ENCODE assay signal across 8 cellular contexts in genomic region chr14:24006872-24007721, GRCh38. TPM values are rescaled to one million over a fixed set of nuclear protein-coding genes. Genes with fewer than 3 reads are reported as not detected.
DNase-seq lines count a peak whose midpoint lies in the region; ATAC-seq and TF ChIP-seq lines count a peak whose summit lies in the region.
"Not testable (repeated sequence)": the region's sequence is repeated elsewhere in the genome, so short reads cannot be mapped to it uniquely, and the experiment has no call there.

No MANE protein-coding gene starts in this region.

- not testable (repeated sequence) for H3K27me3 Mint-ChIP-seq in activated T-helper 17 cell treated with anti-CD3 and anti-CD28 coated beads, Interleukin-2, amount 50 U/mL, for 72 hours; natural killer cell (ENCODE audit: low read depth in 2 of 2)

- H3K27ac ChIP-seq in HUES64 (ENCODE audit: low read depth, low read length); RWPE2 (ENCODE audit: poor library complexity, severe bottlenecking): not testable (repeated sequence)
- peak overlapping the region in 3 of 4 donors; percentile 44 to 67 (median 56) for H3K27ac ChIP-seq in esophagus squamous epithelium

- H3K36me3 ChIP-seq in HUES64 (ENCODE audit: insufficient read depth, low read length); RWPE2 (ENCODE audit: low read depth); esophagus squamous epithelium: not testable (repeated sequence)

- H3K9me3 Mint-ChIP-seq in activated T-helper 17 cell treated with anti-CD3 and anti-CD28 coated beads, Interleukin-2, amount 50 U/mL, for 72 hours; natural killer cell: not testable (repeated sequence)

- not testable (repeated sequence) for TF ChIP-seq POLR2A in esophagus squamous epithelium (IDR thresholded peaks at IDR 0.05)

- not testable (repeated sequence) for H3K9me3 ChIP-seq in HUES64 (ENCODE audit: insufficient read depth, low read depth, low read length); RWPE2 (ENCODE audit: severe bottlenecking); esophagus squamous epithelium

- H3K4me1 Mint-ChIP-seq in activated T-helper 17 cell treated with anti-CD3 and anti-CD28 coated beads, Interleukin-2, amount 50 U/mL, for 72 hours, result peaks cover 20% of the 10 kb centered on the region
- not testable (repeated sequence) for H3K4me1 Mint-ChIP-seq in natural killer cell

- WGBS in HUES64, result 5% methylated on average over 54 of the region's 59 CpGs
- WGBS in esophagus squamous epithelium, 2 donors, result no CpG with 5 or more reads among the region's 59 CpGs

- not testable (repeated sequence) for H3K27ac Mint-ChIP-seq in activated T-helper 17 cell treated with anti-CD3 and anti-CD28 coated beads, Interleukin-2, amount 50 U/mL, for 72 hours
- H3K27ac Mint-ChIP-seq in natural killer cell, result peak overlapping the region in 1 of 2 donors; percentile 33

- not testable (repeated sequence) for H3K9ac ChIP-seq in HUES64 (ENCODE audit: low read depth, low read length)

- peak overlapping the region; percentile 67 for H3K4me3 Mint-ChIP-seq in activated T-helper 17 cell treated with anti-CD3 and anti-CD28 coated beads, Interleukin-2, amount 50 U/mL, for 72 hours
- peak overlapping the region; percentile 72 for H3K4me3 Mint-ChIP-seq in natural killer cell

- intact Hi-C loops in esophagus squamous epithelium (cut with DNase I); natural killer cell (cut with micrococcal nuclease): not testable (repeated sequence)

- H3K4me3 ChIP-seq in HUES64 (ENCODE audit: low read length) (peak overlapping the region; percentile 42), RWPE2 (ENCODE audit: severe bottlenecking) (peak overlapping the region; percentile 19), esophagus squamous epithelium (peak overlapping the region; percentile 32 to 57 (median 48))

- not testable (repeated sequence) for H3K36me3 Mint-ChIP-seq in activated T-helper 17 cell treated with anti-CD3 and anti-CD28 coated beads, Interleukin-2, amount 50 U/mL, for 72 hours (ENCODE audit: low read depth); natural killer cell

- ATAC-seq in GM21528 (IDR thresholded peaks at IDR 0.05; ENCODE audit: low FRiP score, unreplicated experiment) (peak; percentile 93), RWPE2 (ENCODE audit: low read depth) (peak; percentile 81), natural killer cell (peak; percentile 87 to 94 (median 93))
- peak; percentile 93 for ATAC-seq in activated T-helper 17 cell treated with anti-CD3 and anti-CD28 coated beads, Interleukin-2, amount 50 U/mL, for 72 hours (replicated peaks)

- DNase-seq in COLO668 (lab: John Stamatoyannopoulos, UW; ENCODE audit: unreplicated experiment) (peak; percentile 80), natural killer cell (peak; percentile 53)
- not testable (repeated sequence) for DNase-seq in RWPE2 (ENCODE audit: low spot score); esophagus squamous epithelium (lab: John Stamatoyannopoulos, UW)
- peak; percentile 20 to 50 for DNase-seq in stimulated activated CD8-positive, alpha-beta memory T cell treated with anti-CD3 and anti-CD28 coated beads, Interleukin-2, amount 100 ng/mL, for 1 hour (ENCODE audit: low read depth in 2 of 2)

- H3K27me3 ChIP-seq in HUES64 (ENCODE audit: insufficient read depth, low read length); RWPE2 (ENCODE audit: insufficient read depth, poor library complexity, severe bottlenecking); esophagus squamous epithelium: not testable (repeated sequence)

- H3K4me1 ChIP-seq in HUES64 (ENCODE audit: insufficient read depth, low read length); RWPE2 (ENCODE audit: insufficient read depth, poor library complexity, severe bottlenecking): not testable (repeated sequence)
- peaks cover 0 to 10% (median 0%) of the 10 kb centered on the region in 3 donors for H3K4me1 ChIP-seq in esophagus squamous epithelium

- not testable (repeated sequence) for TF ChIP-seq CTCF in RWPE2 (IDR thresholded peaks at IDR 0.05; ENCODE audit: poor library complexity, severe bottlenecking); esophagus squamous epithelium (IDR thresholded peaks at IDR 0.05); natural killer cell (IDR thresholded peaks at IDR 0.05)

RNA-seq across cellular contexts. Expression of gene DHRS4L2, which starts 18.4 kb away (rescaled TPM):
- 11.1 TPM for polyA plus RNA-seq in HUES64 (2013, experiment 1 of 2)
- polyA plus RNA-seq in HUES64 (2013, experiment 2 of 2), result 10.7 TPM
- 10 to 100 TPM; 15.8 to 17.9 TPM for total RNA-seq in activated T-helper 17 cell treated with anti-CD3 and anti-CD28 coated beads, Interleukin-2, amount 50 U/mL, for 72 hours
- total RNA-seq in esophagus squamous epithelium (10 to 100 TPM in 3 of 4 donors, 1 to 10 TPM in 1; 9.4 to 35.6 (median 27.2) TPM), natural killer cell (10 to 100 TPM in 1 of 3 donors, 1 to 10 TPM in 2; 8.6 to 12.4 (median 9.7) TPM)

RNA-seq across cellular contexts. Expression of gene CARMIL3, which starts 44.7 kb away (rescaled TPM):
- polyA plus RNA-seq in HUES64 (2013, experiment 1 of 2), result 2.6 TPM
- 2.6 TPM for polyA plus RNA-seq in HUES64 (2013, experiment 2 of 2)
- 1 to 10 TPM; 2.1 to 4.2 TPM for total RNA-seq in activated T-helper 17 cell treated with anti-CD3 and anti-CD28 coated beads, Interleukin-2, amount 50 U/mL, for 72 hours
- total RNA-seq in esophagus squamous epithelium, result 1 to 10 TPM in 2 of 4 donors, under 1 TPM in 2; 0.38 to 1.2 (median 0.86) TPM
- 10 to 100 TPM; 17.8 to 28.6 (median 18.6) TPM for total RNA-seq in natural killer cell

RNA-seq across cellular contexts. Expression of gene DHRS4, which starts 53.5 kb away (rescaled TPM):
- polyA plus RNA-seq in HUES64 (2013, experiment 1 of 2), result 12.3 TPM
- polyA plus RNA-seq in HUES64 (2013, experiment 2 of 2), result 11.9 TPM
- 10 to 100 TPM; 14.6 to 15.0 TPM for total RNA-seq in activated T-helper 17 cell treated with anti-CD3 and anti-CD28 coated beads, Interleukin-2, amount 50 U/mL, for 72 hours
- total RNA-seq in esophagus squamous epithelium, result 10 to 100 TPM; 27.5 to 46.0 (median 38.0) TPM
- total RNA-seq in natural killer cell, result 10 to 100 TPM in 1 of 3 donors, 1 to 10 TPM in 2; 7.5 to 10.1 (median 9.9) TPM
